ENCODE assay signal across 18 cellular contexts in genomic region chr1:39647247-39647646, GRCh38. TPM values are rescaled to one million over a fixed set of nuclear protein-coding genes. Genes with fewer than 3 reads are reported as not detected.
DNase-seq lines count a peak whose midpoint lies in the region; ATAC-seq and TF ChIP-seq lines count a peak whose summit lies in the region.
"Had no signal": no experiment of that assay in that cellular context is flagged by ENCODE, and none has a peak within 500 bp of the region (broad histone marks: within the 10 kb centered on the region; RNA-seq: fewer than 3 reads in every experiment).

No MANE protein-coding gene starts in this region.

- H3K27me3 ChIP-seq in BLaER1 (no peaks in the 10 kb centered on the region), ascending aorta (no peaks in the 10 kb centered on the region), mesenchymal stem cell (ENCODE audit: control insufficient read depth in 1 of 2, insufficient read depth in 1 of 2, low read length in 2 of 2) (peaks cover 48 to 56% of the 10 kb centered on the region in 2 experiments), spleen (replicated peaks in 1 of 7) (no peaks in the 10 kb centered on the region), left lung (no peaks in the 10 kb centered on the region), MM.1S (replicated peaks; ENCODE audit: insufficient read depth, low read length) (no peaks in the 10 kb centered on the region)

- H3K23ac ChIP-seq in mesenchymal stem cell (ENCODE audit: low read length in 2 of 2) = no peak overlapping the region

- H4K20me1 ChIP-seq in BLaER1 (no peaks in the 10 kb centered on the region), MM.1S (ENCODE audit: insufficient read depth, low read length) (no peaks in the 10 kb centered on the region)

- no peaks in the 10 kb centered on the region for H3F3A ChIP-seq in MM.1S (ENCODE audit: insufficient read depth, low read length)

- TF ChIP-seq POLR2A in spleen (IDR thresholded peaks at IDR 0.05) = no peak

- H4K91ac ChIP-seq in mesenchymal stem cell (ENCODE audit: low read length) = peak overlapping the region; percentile 43

- no peaks in the 10 kb centered on the region for H3K79me1 ChIP-seq in mesenchymal stem cell (replicated peaks; ENCODE audit: low read length, poor library complexity, severe bottlenecking)

- H3K9me2 ChIP-seq in MM.1S (replicated peaks; ENCODE audit: insufficient read depth, low read length) = no peaks in the 10 kb centered on the region

- peak overlapping the region; percentile 47 for H2AFZ ChIP-seq in mesenchymal stem cell (ENCODE audit: low read depth, low read length)
- H2AFZ ChIP-seq in MM.1S (ENCODE audit: low read length) = no peak overlapping the region

- peak overlapping the region; percentile 74 for H3K27ac ChIP-seq in BLaER1
- peak overlapping the region; percentile 96 to 98 for H3K27ac ChIP-seq in ascending aorta
- no peak overlapping the region for H3K27ac ChIP-seq in mesenchymal stem cell (ENCODE audit: low read length, poor library complexity, severe bottlenecking)
- peak overlapping the region in 5 of 8 donors; percentile 2 to 69 (median 61) for H3K27ac ChIP-seq in spleen
- no peak overlapping the region for H3K27ac ChIP-seq in left lung
- no peak overlapping the region for H3K27ac ChIP-seq in MM.1S (ENCODE audit: low read length)
- H3K27ac ChIP-seq: epithelial cell of prostate had no signal

- intact Hi-C loops in ascending aorta (cut with DNase I) = loop anchor here (10.0 kb wide), 1 partner anchor 552 kb away; no protein-coding TSS in a partner anchor
- intact Hi-C loops in spleen (cut with DNase I; ENCODE audit: low total_unique reads) = no loop called here
- intact Hi-C loops in left lung (cut with DNase I) = no loop called here

- no peaks in the 10 kb centered on the region for H3K79me2 ChIP-seq in MM.1S (ENCODE audit: low read length)

- peak overlapping the region; percentile 14 to 87 for H2BK12ac ChIP-seq in mesenchymal stem cell (ENCODE audit: low read length in 2 of 2)

- peak overlapping the region; percentile 83 for H3K4me2 ChIP-seq in BLaER1
- no peak overlapping the region for H3K4me2 ChIP-seq in mesenchymal stem cell (ENCODE audit: low read length, poor library complexity, severe bottlenecking)
- no peak overlapping the region for H3K4me2 ChIP-seq in MM.1S (ENCODE audit: low read depth, low read length)

- DNase-seq in ascending aorta (ENCODE audit: low spot score in 2 of 2) (no peak), mesenchymal stem cell (no peak), spleen (no peak), left lung (no peak), SKM-1 (lab: John Stamatoyannopoulos, UW; ENCODE audit: unreplicated experiment) (no peak), MM.1S (no peak)
- DNase-seq: amniotic stem cell; GOT3; head of caudate nucleus; NCI-H2081 treated with DMSO at 0.1 percent for 48 hours; NCI-H774; stimulated activated CD4-positive, alpha-beta T cell treated with anti-CD3 and anti-CD28 coated beads, Interleukin-1b, Interleukin-23, amount 100 ng/mL, for 48 hours; substantia nigra had no signal

- H2AK5ac ChIP-seq in mesenchymal stem cell (ENCODE audit: low read length, severe bottlenecking) = no peak overlapping the region

- H2BK120ac ChIP-seq in mesenchymal stem cell (ENCODE audit: low read depth, low read length) = peak overlapping the region; percentile 45

- peak overlapping the region in 1 of 2 experiments; percentile 32 for H3K4ac ChIP-seq in mesenchymal stem cell (ENCODE audit: low read depth in 1 of 2, low read length in 2 of 2)

- ATAC-seq in left lung (no peak), HG03520 (IDR thresholded peaks at IDR 0.05; ENCODE audit: unreplicated experiment) (no peak)

- no peak overlapping the region for H2BK15ac ChIP-seq in mesenchymal stem cell (ENCODE audit: low read depth, poor library complexity, severe bottlenecking)

- no peaks in the 10 kb centered on the region for H3K9me3 ChIP-seq in BLaER1
- H3K9me3 ChIP-seq in ascending aorta = no peaks in the 10 kb centered on the region
- H3K9me3 ChIP-seq in mesenchymal stem cell (ENCODE audit: control insufficient read depth, low read length) = no peaks in the 10 kb centered on the region
- H3K9me3 ChIP-seq in spleen = no peaks in the 10 kb centered on the region
- H3K9me3 ChIP-seq in left lung = no peaks in the 10 kb centered on the region
- no peaks in the 10 kb centered on the region for H3K9me3 ChIP-seq in MM.1S (replicated peaks; ENCODE audit: insufficient read depth, low read length)

- H3K4me1 ChIP-seq in BLaER1 (peaks cover 67% of the 10 kb centered on the region), ascending aorta (peaks cover 6 to 29% of the 10 kb centered on the region in 2 donors), mesenchymal stem cell (ENCODE audit: control insufficient read depth, insufficient read depth, low read depth, low read length) (peaks cover 6% of the 10 kb centered on the region), spleen (peaks cover 0 to 19% (median 0%) of the 10 kb centered on the region in 6 donors), left lung (peaks cover 0 to 3% of the 10 kb centered on the region in 2 donors), MM.1S (ENCODE audit: low read length) (no peaks in the 10 kb centered on the region)

- TF ChIP-seq CTCF in ascending aorta (IDR thresholded peaks at IDR 0.05) (no peak), spleen (IDR thresholded peaks at IDR 0.05 in 8 of 11, conservative IDR thresholded peaks at IDR 0.05 in 3 of 11) (no peak), left lung (IDR thresholded peaks at IDR 0.05) (no peak), MM.1S (IDR thresholded peaks at IDR 0.05; ENCODE audit: low read length) (no peak)

- peak overlapping the region; percentile 46 to 58 for H3K18ac ChIP-seq in mesenchymal stem cell (ENCODE audit: low read depth in 1 of 2, low read length in 2 of 2)

- 74% methylated on average over 3 of the region's 3 CpGs for WGBS in mesenchymal stem cell
- 49 to 85% (median 71%) methylated on average over 3 of the region's 3 CpGs for WGBS in spleen, 5 donors

- no peaks in the 10 kb centered on the region for H3K36me3 ChIP-seq in BLaER1
- H3K36me3 ChIP-seq in ascending aorta = no peaks in the 10 kb centered on the region
- no peaks in the 10 kb centered on the region for H3K36me3 ChIP-seq in mesenchymal stem cell (ENCODE audit: control insufficient read depth in 1 of 2, insufficient read depth in 2 of 2, low read depth in 1 of 2, low read length in 2 of 2)
- H3K36me3 ChIP-seq in spleen = no peaks in the 10 kb centered on the region
- no peaks in the 10 kb centered on the region for H3K36me3 ChIP-seq in left lung
- H3K36me3 ChIP-seq in MM.1S (replicated peaks; ENCODE audit: insufficient read depth, low read length) = no peaks in the 10 kb centered on the region

- no peak overlapping the region for H2BK5ac ChIP-seq in mesenchymal stem cell (ENCODE audit: low read depth, low read length, poor library complexity, severe bottlenecking)

- H3K9ac ChIP-seq in BLaER1 (peak overlapping the region; percentile 41), mesenchymal stem cell (ENCODE audit: low read length) (no peak overlapping the region), MM.1S (ENCODE audit: low read length) (no peak overlapping the region)

- H3K4me3 ChIP-seq in BLaER1 (no peak overlapping the region), ascending aorta (no peak overlapping the region), mesenchymal stem cell (ENCODE audit: insufficient read depth in 1 of 2, low read depth in 1 of 2, low read length in 2 of 2) (no peak overlapping the region), spleen (no peak overlapping the region), left lung (no peak overlapping the region), MM.1S (ENCODE audit: low read length) (no peak overlapping the region)

- H3K14ac ChIP-seq in mesenchymal stem cell (ENCODE audit: low read length in 2 of 2) = peak overlapping the region in 1 of 2 experiments; percentile 87

- H4K8ac ChIP-seq in mesenchymal stem cell (ENCODE audit: low read length) = peak overlapping the region; percentile 70

RNA-seq across cellular contexts. Expression of gene HEYL, which starts 7.8 kb away (rescaled TPM):
- 34.0 TPM for total RNA-seq in ascending aorta
- 1.3 TPM for polyA plus RNA-seq in mesenchymal stem cell (2013, experiment 1 of 2)
- 1.3 TPM for polyA plus RNA-seq in mesenchymal stem cell (2013, experiment 2 of 2)
- total RNA-seq in spleen = 1 to 10 TPM; 3.2 to 9.9 (median 5.2) TPM
- polyA plus RNA-seq in spleen = 1 to 10 TPM; 1.2 to 3.1 (median 1.5) TPM
- total RNA-seq in left lung = 10 to 100 TPM; 12.6 to 16.0 TPM
- polyA plus RNA-seq: keratinocyte had no signal

RNA-seq across cellular contexts. Expression of gene NT5C1A, which starts 24.7 kb away (rescaled TPM):
- total RNA-seq in ascending aorta = not detected
- 0.12 TPM for polyA plus RNA-seq in mesenchymal stem cell (2013, experiment 1 of 2)
- polyA plus RNA-seq in mesenchymal stem cell (2013, experiment 2 of 2) = 0.25 TPM
- total RNA-seq in spleen = under 1 TPM in 1 of 7 donors, not detected in 6; 0.23 TPM
- not detected for polyA plus RNA-seq in spleen
- 1 to 10 TPM in 1 of 2 donors, under 1 TPM in 1; 0.42 to 8.9 TPM for total RNA-seq in left lung
- polyA plus RNA-seq: AG04450, keratinocyte had no signal

RNA-seq across cellular contexts. Expression of gene HPCAL4, which starts 44.0 kb away (rescaled TPM):
- total RNA-seq in ascending aorta = not detected
- polyA plus RNA-seq in mesenchymal stem cell (2013, experiment 1 of 2) = 0.01 TPM
- polyA plus RNA-seq in mesenchymal stem cell (2013, experiment 2 of 2) = 0.01 TPM
- under 1 TPM; 0.26 to 0.70 (median 0.60) TPM for total RNA-seq in spleen
- under 1 TPM; 0.10 to 0.15 (median 0.13) TPM for polyA plus RNA-seq in spleen
- 1 to 10 TPM in 1 of 2 donors, under 1 TPM in 1; 0.31 to 1.9 TPM for total RNA-seq in left lung
- polyA plus RNA-seq: AG04450, keratinocyte had no signal

Comparison
In these comparisons a context has a peak if more than half of its experiments do, and no peak if none do; other contexts are left out.
1. H3K27ac ChIP-seq: peak in BLaER1 (single experiment), ascending aorta (2 of 2) and spleen (5 of 8); none in mesenchymal stem cell (single experiment), left lung (0 of 2) and MM.1S (single experiment).